In the genomic region with DNA sequence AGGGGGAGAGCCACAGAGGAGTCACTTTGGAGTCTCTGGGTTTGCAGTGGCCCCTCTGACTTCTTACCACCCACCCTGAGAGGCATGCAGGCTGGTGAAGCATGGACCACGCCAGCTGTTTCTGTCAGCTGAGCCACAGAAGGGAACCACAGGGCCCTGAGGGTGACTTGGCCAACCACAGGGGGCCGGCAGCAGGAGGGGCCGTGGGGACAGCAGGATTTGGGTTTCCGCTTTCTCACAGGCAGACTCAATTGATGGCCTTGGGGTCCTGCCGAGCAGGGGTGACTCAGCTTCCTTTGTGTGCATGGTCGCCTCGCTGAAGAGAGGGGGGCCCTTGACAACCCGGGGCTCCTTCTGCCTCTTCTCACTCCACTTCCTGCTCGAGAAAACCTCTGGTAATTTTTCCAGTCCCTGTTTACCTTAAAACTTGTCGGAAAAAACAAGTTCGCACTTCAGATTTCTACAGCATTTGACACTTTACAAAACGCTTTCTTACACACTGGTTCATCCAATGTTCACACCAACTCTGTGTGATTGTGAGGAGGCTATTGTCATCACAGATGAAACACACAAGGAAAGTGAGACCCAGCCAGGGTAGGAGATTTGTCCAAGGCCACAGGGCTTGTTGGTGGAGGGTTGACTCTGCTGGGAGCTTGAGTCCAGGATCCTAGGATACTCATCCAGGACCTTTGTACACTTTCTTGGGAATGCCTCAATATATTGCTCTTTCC, we compare ENCODE assay signal across 9 cellular contexts.
DNase-seq lines count a peak whose midpoint lies in the region; ATAC-seq and TF ChIP-seq lines count a peak whose summit lies in the region.
"Had no signal": no experiment of that assay in that cellular context is flagged by ENCODE, and none has a peak within 500 bp of the region (broad histone marks: within the 10 kb centered on the region; RNA-seq: fewer than 3 reads in every experiment).

No MANE protein-coding gene starts in this region.

- H3K79me2 ChIP-seq in trophoblast cell (ENCODE audit: control insufficient read depth, insufficient read depth, low read length, poor library complexity) = no peaks in the 10 kb centered on the region

- H3K56ac ChIP-seq in IMR-90 (ENCODE audit: extremely low read depth, insufficient read depth, low read length) = no peak overlapping the region

- H2BK12ac ChIP-seq in trophoblast cell (ENCODE audit: low read length) = no peak overlapping the region

- BruUV-seq in IMR-90 (replicated peaks; lab: Mats Ljungman, UMichigan) = no TSS peak

- DNase-seq in GM10266 (ENCODE audit: extremely low spot score) = peak; percentile 31
- no peak for DNase-seq in IMR-90
- peak; percentile 51 to 58 for DNase-seq in activated T-cell treated with anti-CD3 and anti-CD28 coated beads, Interleukin-2, amount 50 U/mL, for 72 hours
- no peak for DNase-seq in trophoblast cell
- no peak for DNase-seq in pons (ENCODE audit: low spot score)
- no peak for DNase-seq in kidney glomerular epithelial cell (lab: John Stamatoyannopoulos, UW)
- no peak for DNase-seq in NCI-H2196 treated with DMSO at 0.1 percent for 48 hours (lab: John Stamatoyannopoulos, UW; ENCODE audit: unreplicated experiment)

- H3K36me3 ChIP-seq in IMR-90 (ENCODE audit: control insufficient read depth, insufficient read depth, low read length) (no peaks in the 10 kb centered on the region), trophoblast cell (ENCODE audit: control insufficient read depth in 1 of 2, insufficient read depth in 2 of 2, low read length in 2 of 2) (no peaks in the 10 kb centered on the region)

- TF ChIP-seq RAD21 in IMR-90 (IDR thresholded peaks at IDR 0.05; ENCODE audit: low read length) = no peak

- H4K12ac ChIP-seq in trophoblast cell (ENCODE audit: low read depth, low read length) = no peak overlapping the region

- H2BK5ac ChIP-seq in IMR-90 (ENCODE audit: low read depth, low read length, poor library complexity, severe bottlenecking) (no peak overlapping the region), trophoblast cell (ENCODE audit: low read depth, low read length, poor library complexity) (no peak overlapping the region)

- H3K27ac ChIP-seq in IMR-90 (ENCODE audit: insufficient read depth, low read length) (no peak overlapping the region), trophoblast cell (ENCODE audit: low read depth, low read length) (no peak overlapping the region)

- H3K9ac ChIP-seq in IMR-90 (ENCODE audit: low read depth, low read length) (no peak overlapping the region), trophoblast cell (ENCODE audit: low read length) (no peak overlapping the region)

- POLR2A ChIA-PET in IMR-90 (lab: Charles Lee; ENCODE audit: unreplicated experiment) = no interaction called here

- no peak for TF ChIP-seq POLR2A in IMR-90 (IDR thresholded peaks at IDR 0.05; ENCODE audit: low read depth, low read length)

- peaks cover 21% of the 10 kb centered on the region for H3K27me3 Mint-ChIP-seq in activated T-cell treated with anti-CD3 and anti-CD28 coated beads, Interleukin-2, amount 50 U/mL, for 72 hours (ENCODE audit: low read depth)

- H3K4me1 Mint-ChIP-seq in activated T-cell treated with anti-CD3 and anti-CD28 coated beads, Interleukin-2, amount 50 U/mL, for 72 hours (ENCODE audit: low read depth) = peaks cover 9% of the 10 kb centered on the region

- H3K9me1 ChIP-seq in IMR-90 (ENCODE audit: insufficient read depth, low read length) = peaks cover 6% of the 10 kb centered on the region

- H3K14ac ChIP-seq in IMR-90 (replicated peaks; ENCODE audit: low read depth, low read length) = peak overlapping the region; percentile 62; the same call in 1 of the 2 replicates
- H3K14ac ChIP-seq in trophoblast cell (ENCODE audit: low read length) = no peak overlapping the region

- H2AFZ ChIP-seq in IMR-90 (replicated peaks; ENCODE audit: low read length, poor library complexity) (peak overlapping the region; percentile 8), trophoblast cell (ENCODE audit: insufficient read depth, low read length, poor library complexity) (no peak overlapping the region)

- H3K4me3 Mint-ChIP-seq in activated T-cell treated with anti-CD3 and anti-CD28 coated beads, Interleukin-2, amount 50 U/mL, for 72 hours = peak overlapping the region in 1 of 2 donors; percentile 44

- peak overlapping the region; percentile 64; the same call in 1 of the 2 replicates for H2AK5ac ChIP-seq in IMR-90 (ENCODE audit: low read depth, low read length)
- no peak overlapping the region for H2AK5ac ChIP-seq in trophoblast cell (ENCODE audit: low read length)

- H3K36me3 Mint-ChIP-seq in activated T-cell treated with anti-CD3 and anti-CD28 coated beads, Interleukin-2, amount 50 U/mL, for 72 hours (ENCODE audit: insufficient read depth in 2 of 2) = peaks cover 0 to 4% of the 10 kb centered on the region in 2 donors

- peak; percentile 92 for ATAC-seq in GM21619 (IDR thresholded peaks at IDR 0.05; ENCODE audit: unreplicated experiment)
- ATAC-seq in IMR-90 (ENCODE audit: low read depth) = no peak
- ATAC-seq in activated T-cell treated with anti-CD3 and anti-CD28 coated beads, Interleukin-2, amount 50 U/mL, for 72 hours (replicated peaks in 1 of 2) = peak; percentile 91 to 92
- ATAC-seq: HCT116 had no signal

- in situ Hi-C loops in IMR-90 (cut with MboI; ENCODE audit: low sequenced_read_pairs) = no loop called here

- dilution Hi-C loops in IMR-90 (cut with HindIII; ENCODE audit: low sequenced_read_pairs, unreplicated experiment) = no loop called here

- H4K91ac ChIP-seq in IMR-90 (ENCODE audit: insufficient read depth, low read depth, low read length) = 0 out of 2 replicates have a peak overlapping the region, but pooled peaks have one; percentile 11
- no peak overlapping the region for H4K91ac ChIP-seq in trophoblast cell (ENCODE audit: low read depth, low read length)

- no peaks in the 10 kb centered on the region for H4K20me1 ChIP-seq in IMR-90 (ENCODE audit: insufficient read depth, low read length)

- H3K27ac Mint-ChIP-seq in activated T-cell treated with anti-CD3 and anti-CD28 coated beads, Interleukin-2, amount 50 U/mL, for 72 hours = no peak overlapping the region

- peak overlapping the region; percentile 4; the same call in 1 of the 2 replicates for H2BK20ac ChIP-seq in IMR-90 (ENCODE audit: low read depth, low read length)

- H4K8ac ChIP-seq in IMR-90 (ENCODE audit: low read depth in 2 of 2, low read length in 2 of 2) (no peak overlapping the region), trophoblast cell (ENCODE audit: low read depth, low read length) (no peak overlapping the region)

- H3K4me1 ChIP-seq in IMR-90 (ENCODE audit: control insufficient read depth, insufficient read depth, low read length) (peaks cover 13% of the 10 kb centered on the region), trophoblast cell (ENCODE audit: control insufficient read depth in 1 of 2, insufficient read depth in 2 of 2, low read length in 2 of 2) (no peaks in the 10 kb centered on the region)

- CTCF ChIA-PET in IMR-90 (lab: Yijun Ruan, JAX) = no interaction called here

- no peak overlapping the region for H2BK15ac ChIP-seq in IMR-90 (ENCODE audit: low read depth, low read length)

- intact Hi-C loops in IMR-90 (cut with micrococcal nuclease) = loop anchor here (10.0 kb wide), 3 partner anchors 117 to 377 kb away; no protein-coding TSS in a partner anchor

- H3K9me3 ChIP-seq in IMR-90 (ENCODE audit: control insufficient read depth, insufficient read depth, low read length) (no peaks in the 10 kb centered on the region), trophoblast cell (ENCODE audit: insufficient read depth, low read depth, low read length) (no peaks in the 10 kb centered on the region)

- peaks cover 3 to 6% of the 10 kb centered on the region in 2 donors for H3K9me3 Mint-ChIP-seq in activated T-cell treated with anti-CD3 and anti-CD28 coated beads, Interleukin-2, amount 50 U/mL, for 72 hours

- 54% methylated on average over 3 of the region's 12 CpGs; no CpG with 5 or more reads in 1 of the 2 experiments for WGBS in IMR-90 (ENCODE audit: extremely low coverage in 2 of 2, insufficient read length in 1 of 2), 2 experiments
- no CpG with 5 or more reads among the region's 12 CpGs for WGBS in trophoblast cell (ENCODE audit: extremely low coverage, insufficient coverage, insufficient read length)

- H3K18ac ChIP-seq in IMR-90 (ENCODE audit: low read depth, low read length) (no peak overlapping the region), trophoblast cell (ENCODE audit: low read length) (no peak overlapping the region)

- no peaks in the 10 kb centered on the region for H3K27me3 ChIP-seq in IMR-90 (ENCODE audit: control insufficient read depth, insufficient read depth, low read length)
- no peaks in the 10 kb centered on the region for H3K27me3 ChIP-seq in trophoblast cell (ENCODE audit: insufficient read depth, low read length)

- H3K4me2 ChIP-seq in IMR-90 (ENCODE audit: low read depth, low read length) (no peak overlapping the region), trophoblast cell (ENCODE audit: low read length) (no peak overlapping the region)

- H3K4ac ChIP-seq in IMR-90 (ENCODE audit: low read depth, low read length) (0 out of 2 replicates have a peak overlapping the region, but pooled peaks have one; percentile 13), trophoblast cell (ENCODE audit: low read depth, low read length) (no peak overlapping the region)

- H4K5ac ChIP-seq in IMR-90 (ENCODE audit: low read depth, low read length) = no peak overlapping the region

- H3K23ac ChIP-seq in IMR-90 (ENCODE audit: low read depth, low read length) = no peak overlapping the region
- H3K23ac ChIP-seq in trophoblast cell (ENCODE audit: low read length) = no peak overlapping the region

- H2AK9ac ChIP-seq in IMR-90 (replicated peaks; ENCODE audit: low read depth, low read length, poor library complexity) = no peak overlapping the region

- no peak for TF ChIP-seq CTCF in GM10266 (IDR thresholded peaks at IDR 0.05; ENCODE audit: control insufficient read depth, insufficient read depth, low read depth, missing control alignments)
- no peak for TF ChIP-seq CTCF in IMR-90 (conservative IDR thresholded peaks at IDR 0.05; ENCODE audit: low read depth, low read length)

- H3K79me1 ChIP-seq in IMR-90 (ENCODE audit: low read depth in 1 of 2, low read length in 2 of 2) (no peaks in the 10 kb centered on the region), trophoblast cell (ENCODE audit: low read length) (no peaks in the 10 kb centered on the region)

- H2BK120ac ChIP-seq in IMR-90 (ENCODE audit: low read depth, low read length) (no peak overlapping the region; the same call in 1 of the 2 replicates), trophoblast cell (ENCODE audit: insufficient read depth, low read length, poor library complexity) (no peak overlapping the region)

- H3K4me3 ChIP-seq in IMR-90 (ENCODE audit: insufficient read depth, low read depth, low read length) = no peak overlapping the region
- peak overlapping the region; percentile 49 for H3K4me3 ChIP-seq in trophoblast cell (ENCODE audit: low read depth, low read length)

TF ChIP-seq in IMR-90, 13 proteins besides CTCF, POLR2A, EP300 and RAD21 (continues in another document):
- TF ChIP-seq RCOR1 (IDR thresholded peaks at IDR 0.05; ENCODE audit: insufficient replicate concordance, low read length) = no peak
- TF ChIP-seq NFE2L2 (IDR thresholded peaks at IDR 0.05; ENCODE audit: low read depth, low read length) = no peak

Comparison
In these comparisons a context has a peak if more than half of its experiments do, and no peak if none do; other contexts are left out.
1. DNase-seq: peak in GM10266 (single experiment) and activated T-cell treated with anti-CD3 and anti-CD28 coated beads, Interleukin-2, amount 50 U/mL, for 72 hours (2 of 2); none in IMR-90 (single experiment), trophoblast cell (0 of 2), pons (single experiment), kidney glomerular epithelial cell (single experiment) and NCI-H2196 treated with DMSO at 0.1 percent for 48 hours (single experiment).